In the genomic region with DNA sequence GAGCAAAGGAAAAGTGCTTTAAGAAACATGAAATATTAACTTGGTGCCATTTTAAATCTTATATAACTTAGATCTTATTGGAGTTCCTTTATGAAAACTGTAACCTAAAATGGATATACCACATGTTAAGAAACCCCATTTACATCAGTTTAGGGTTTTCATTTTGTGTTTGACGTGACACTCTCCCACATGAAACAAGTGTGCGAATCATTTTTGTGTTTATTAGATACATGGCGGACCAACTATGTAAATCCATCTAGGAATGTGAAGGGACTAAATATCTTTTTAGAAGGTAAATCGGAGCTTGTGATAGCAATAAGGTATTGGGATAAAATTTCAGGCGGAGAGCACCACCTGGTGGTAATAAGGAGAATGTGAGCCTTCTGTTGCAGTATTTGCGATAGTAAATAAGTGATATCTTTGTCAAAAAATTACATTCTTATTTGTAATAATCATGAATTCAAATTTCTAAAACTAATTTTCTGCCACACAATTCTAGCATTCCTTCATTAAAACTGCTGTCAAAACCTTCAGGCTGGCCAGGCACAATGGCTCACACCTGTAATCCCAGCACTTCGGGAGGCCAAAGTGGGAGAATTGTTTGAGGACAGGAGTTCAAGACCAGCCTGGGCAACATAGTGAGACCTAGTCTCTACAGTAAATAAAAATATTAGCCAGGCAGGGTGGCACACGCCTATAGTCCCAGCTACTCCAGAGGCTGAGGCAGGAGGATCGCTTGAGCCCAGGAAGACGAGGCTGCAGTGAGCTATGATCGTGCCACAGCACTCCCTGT, we compare ENCODE assay signal across 7 cellular contexts. TPM values are rescaled to one million over a fixed set of nuclear protein-coding genes. Genes with fewer than 3 reads are reported as not detected.
DNase-seq lines count a peak whose midpoint lies in the region; ATAC-seq, FAIRE-seq and TF ChIP-seq lines count a peak whose summit lies in the region.

No MANE protein-coding gene starts in this region.

- H3K9me3 ChIP-seq in DOHH2 (ENCODE audit: control insufficient read depth, insufficient read depth, low read length): no peaks in the 10 kb centered on the region
- no peaks in the 10 kb centered on the region for H3K9me3 ChIP-seq in Panc1 (ENCODE audit: control insufficient read depth, insufficient read depth, low read depth, low read length)
- H3K9me3 ChIP-seq in kidney (ENCODE audit: control insufficient read depth in 1 of 2, low read length in 2 of 2): no peaks in the 10 kb centered on the region
- no peaks in the 10 kb centered on the region for H3K9me3 ChIP-seq in thoracic aorta

- no peak overlapping the region; the same call in 1 of the 2 replicates for H3K4me2 ChIP-seq in DOHH2 (ENCODE audit: low read length)

- H3K27me3 ChIP-seq in DOHH2 (ENCODE audit: control insufficient read depth, low read length) (no peaks in the 10 kb centered on the region), Panc1 (ENCODE audit: control insufficient read depth, insufficient read depth, low read length) (no peaks in the 10 kb centered on the region), thoracic aorta (replicated peaks; ENCODE audit: insufficient read depth) (no peaks in the 10 kb centered on the region)

- H3K9me2 ChIP-seq in DOHH2 (replicated peaks; ENCODE audit: control insufficient read depth, low read length): no peaks in the 10 kb centered on the region

- in situ Hi-C loops in Panc1 (cut with HindIII; ENCODE audit: low pct_unique_long_range_greater_than_20kb, low sequenced_read_pairs): no loop called here

- no peak overlapping the region for H3K27ac Mint-ChIP-seq in MCF 10A (ENCODE audit: low read depth, unreplicated experiment)

- H3K36me3 Mint-ChIP-seq in MCF 10A (ENCODE audit: insufficient read depth, unreplicated experiment): no peaks in the 10 kb centered on the region

- no peak overlapping the region for H3K27ac ChIP-seq in DOHH2 (ENCODE audit: low read depth, low read length)
- no peak overlapping the region for H3K27ac ChIP-seq in Panc1 (ENCODE audit: low read length)
- H3K27ac ChIP-seq in kidney (ENCODE audit: low read depth in 2 of 2, low read length in 2 of 2): no peak overlapping the region
- no peak overlapping the region for H3K27ac ChIP-seq in thoracic aorta

- ATAC-seq in Panc1 (peak; percentile 78), thoracic aorta (ENCODE audit: insufficient number of reproducible peaks, low FRiP score, low read depth) (no peak)

- peaks cover 69% of the 10 kb centered on the region for H3K79me2 ChIP-seq in DOHH2 (ENCODE audit: control insufficient read depth, low read length)

- H3F3A ChIP-seq in DOHH2 (ENCODE audit: control insufficient read depth, insufficient read depth): 0 out of 2 replicates have a peak, but pooled peaks cover 3% of the 10 kb centered on the region

- DNase-seq in Panc1 (ENCODE audit: low read depth, low spot score) (peak; percentile 59), MCF 10A (ENCODE audit: unreplicated experiment) (peak; percentile 70), kidney (no peak), thoracic aorta (ENCODE audit: low spot score) (no peak), GM19238 (ENCODE audit: insufficient read length, low spot score) (no peak)

- H3K27me3 Mint-ChIP-seq in MCF 10A (ENCODE audit: insufficient read depth, unreplicated experiment): no peaks in the 10 kb centered on the region

- no peak overlapping the region for H3K4me3 Mint-ChIP-seq in MCF 10A (ENCODE audit: unreplicated experiment)

- no peak overlapping the region for H3K9ac ChIP-seq in kidney (ENCODE audit: low read length in 2 of 2)

- peak; percentile 92 for FAIRE-seq in kidney (lab: Jason Lieb, UNC)

- CTCF ChIA-PET in Panc1 (lab: Charles Lee): interaction anchor here (0.6 to 1.5 kb wide), 3 partner anchors 66 to 261 kb away, joined by 5 to 15 read pairs (median 9); no protein-coding TSS in a partner anchor
- CTCF ChIA-PET in MCF 10A (lab: Yijun Ruan, JAX): interaction anchor here (0.6 to 3.6 kb wide), 25 partner anchors 10 to 328 kb away, joined by 3 to 28 read pairs (median 4); partner anchors contain the start of gene SMAP2

- peak; percentile 78 for TF ChIP-seq RAD21 in Ishikawa (IDR thresholded peaks at IDR 0.05; ENCODE audit: low read depth)

- intact Hi-C loops in Panc1 (cut with micrococcal nuclease; ENCODE audit: unreplicated experiment): loop anchor here (5.0 to 10.0 kb wide), 2 partner anchors 60 to 263 kb away; no protein-coding TSS in a partner anchor
- intact Hi-C loops in MCF 10A (cut with micrococcal nuclease): loop anchor here (1.0 to 2.0 kb wide), 4 partner anchors 66 to 320 kb away; no protein-coding TSS in a partner anchor
- intact Hi-C loops in kidney (cut with DNase I): no loop called here

- peaks cover 32% of the 10 kb centered on the region for H3K4me1 ChIP-seq in DOHH2 (ENCODE audit: control insufficient read depth, low read length)
- peaks cover 9% of the 10 kb centered on the region; the same call in 1 of the 2 replicates for H3K4me1 ChIP-seq in Panc1 (ENCODE audit: control insufficient read depth, insufficient read depth, low read length)
- no peaks in the 10 kb centered on the region for H3K4me1 ChIP-seq in kidney (ENCODE audit: control insufficient read depth in 1 of 2, insufficient read depth in 1 of 2, low read depth in 1 of 2, low read length in 2 of 2)
- peaks cover 0 to 5% of the 10 kb centered on the region in 2 donors for H3K4me1 ChIP-seq in thoracic aorta (ENCODE audit: control insufficient read depth in 1 of 2, low read depth in 2 of 2)

- no TSS peak for BruUV-seq in Panc1 (replicated peaks; lab: Mats Ljungman, UMichigan)
- no TSS peak for BruUV-seq in MCF 10A (replicated peaks; lab: Mats Ljungman, UMichigan)

- POLR2A ChIA-PET in Panc1 (lab: Charles Lee) (no interaction called here), MCF 10A (lab: Yijun Ruan, JAX) (interaction anchor here (0.6 to 1.8 kb wide), 10 partner anchors 15 to 443 kb away, joined by 3 to 9 read pairs (median 3); partner anchors contain the start of gene SMAP2)

- TF ChIP-seq EP300 in Ishikawa (IDR thresholded peaks at IDR 0.05; ENCODE audit: borderline replicate concordance): no peak

- peaks cover 12% of the 10 kb centered on the region; the same call in 1 of the 2 replicates for H4K20me1 ChIP-seq in DOHH2 (ENCODE audit: control insufficient read depth, insufficient read depth, low read depth, low read length)

- peaks cover 4% of the 10 kb centered on the region for H3K4me1 Mint-ChIP-seq in MCF 10A (ENCODE audit: insufficient read depth, unreplicated experiment)

- TF ChIP-seq CTCF in DOHH2 (IDR thresholded peaks at IDR 0.05; ENCODE audit: low read depth, low read length, poor library complexity, severe bottlenecking) (peak; percentile 83), Panc1 (IDR thresholded peaks at IDR 0.05) (peak; percentile 81), MCF 10A (IDR thresholded peaks at IDR 0.05; ENCODE audit: unreplicated experiment) (peak; percentile 63), kidney (IDR thresholded peaks at IDR 0.05; ENCODE audit: borderline replicate concordance, extremely low read depth, insufficient read depth) (peak; percentile 79), thoracic aorta (IDR thresholded peaks at IDR 0.05) (peak; percentile 88)

- H3K9me3 Mint-ChIP-seq in MCF 10A (ENCODE audit: unreplicated experiment): no peaks in the 10 kb centered on the region

- peaks cover 32% of the 10 kb centered on the region for H3K36me3 ChIP-seq in DOHH2 (ENCODE audit: control insufficient read depth, low read length)
- H3K36me3 ChIP-seq in Panc1 (ENCODE audit: control insufficient read depth, insufficient read depth, low read length): no peaks in the 10 kb centered on the region
- H3K36me3 ChIP-seq in kidney (ENCODE audit: control insufficient read depth in 1 of 2, insufficient read depth in 2 of 2, low read length in 2 of 2): peaks cover 0 to 6% of the 10 kb centered on the region in 2 donors
- no peaks in the 10 kb centered on the region for H3K36me3 ChIP-seq in thoracic aorta

- H3K4me3 ChIP-seq in DOHH2 (ENCODE audit: low read length) (no peak overlapping the region), Panc1 (ENCODE audit: low read depth in 2 of 2, low read length in 2 of 2) (no peak overlapping the region), kidney (ENCODE audit: low read length in 2 of 2) (no peak overlapping the region), thoracic aorta (no peak overlapping the region)

TF ChIP-seq in Ishikawa, 13 proteins besides CTCF, POLR2A, EP300 and RAD21 (continues in another document):
- TF ChIP-seq EGR1 (IDR thresholded peaks at IDR 0.05) (no peak), MAX (IDR thresholded peaks at IDR 0.05) (no peak)

RNA-seq across cellular contexts. Expression of gene SMAP2, which starts 31.3 kb away (rescaled TPM):
- total RNA-seq in Panc1 (2021; ENCODE audit: unreplicated experiment) (21.5 TPM), MCF 10A (2022) (20.2 and 21.2 TPM in 2 replicates), kidney (61.3 TPM), thoracic aorta (10 to 100 TPM; 42.3 to 75.3 TPM)
- 17.5 TPM for polyA plus RNA-seq in Panc1 (2012; ENCODE audit: insufficient read length)
- polyA plus RNA-seq in kidney (ENCODE audit: insufficient read depth, low read depth, low replicate concordance): 17.9 TPM

RNA-seq across cellular contexts. Expression of gene ZFP69B, which starts 45.4 kb away (rescaled TPM):
- 11.6 TPM for total RNA-seq in Panc1 (2021; ENCODE audit: unreplicated experiment)
- 4.6 TPM for polyA plus RNA-seq in Panc1 (2012; ENCODE audit: insufficient read length)
- total RNA-seq in MCF 10A (2022): 6.0 and 8.9 TPM in 2 replicates
- 2.1 TPM for total RNA-seq in kidney
- 0.62 TPM for polyA plus RNA-seq in kidney (ENCODE audit: insufficient read depth, low read depth, low replicate concordance)
- under 1 TPM; 0.71 to 0.95 TPM for total RNA-seq in thoracic aorta

Comparison
In these comparisons a context has a peak if more than half of its experiments do, and no peak if none do; other contexts are left out.
1. DNase-seq: peak in Panc1 (single experiment) and MCF 10A (single experiment); none in kidney (single experiment), thoracic aorta (single experiment) and GM19238 (single experiment).
2. Peak in every context shown above with its lines, with median percentiles within 50 percentile points of each other: CTCF ChIP-seq.